9 cellular contexts compared by ENCODE assay signal in the genomic region with DNA sequence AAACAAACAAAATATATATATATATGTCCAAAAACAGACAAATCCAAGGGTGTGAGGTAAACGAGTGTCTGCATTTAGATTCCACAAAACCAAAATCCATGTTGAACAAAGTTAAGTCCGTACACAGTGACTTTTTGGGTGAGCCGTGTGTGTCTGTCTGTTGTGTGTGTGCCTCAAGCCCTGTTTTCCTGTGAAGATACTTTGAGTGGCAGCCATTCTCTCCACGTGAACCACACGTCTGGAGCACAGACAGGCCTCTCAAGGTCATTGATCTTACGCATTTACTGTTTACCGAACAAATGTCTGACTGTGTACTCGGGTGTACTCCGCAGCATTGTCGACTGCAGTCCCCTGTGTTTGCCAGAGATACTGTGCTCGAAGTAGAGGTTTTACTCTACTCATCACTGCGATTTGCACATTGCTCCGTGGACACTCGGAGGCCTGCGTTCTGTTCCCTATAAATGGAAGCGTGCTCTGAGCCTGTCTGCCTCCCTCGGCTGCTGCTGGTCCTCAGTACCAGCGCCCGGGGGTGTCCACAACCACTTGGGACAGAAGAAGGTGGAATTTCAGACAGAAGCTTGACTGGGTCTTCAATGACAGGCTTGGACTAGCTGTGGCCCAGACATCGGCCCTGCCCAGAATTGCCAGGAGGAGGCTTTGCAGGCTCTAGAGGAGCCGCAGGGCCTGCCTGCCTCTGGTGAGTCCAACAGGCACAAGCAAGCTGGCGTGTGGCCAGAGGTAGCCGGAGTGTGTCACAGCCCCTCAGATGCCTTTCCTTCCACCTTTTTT. TPM values are rescaled to one million over a fixed set of nuclear protein-coding genes. Genes with fewer than 3 reads are reported as not detected.
DNase-seq lines count a peak whose midpoint lies in the region; ATAC-seq, FAIRE-seq and TF ChIP-seq lines count a peak whose summit lies in the region.
"Had no signal": no experiment of that assay in that cellular context is flagged by ENCODE, and none has a peak within 500 bp of the region (broad histone marks: within the 10 kb centered on the region; RNA-seq: fewer than 3 reads in every experiment).

No MANE protein-coding gene starts in this region.

- peak overlapping the region; percentile 93 for H3K27ac Mint-ChIP-seq in GM23338
- no peak overlapping the region for H3K27ac Mint-ChIP-seq in T-helper 2 cell treated with Interferon-gamma antibody and Interleukin-4, amounts not matched to agents 5 μg/mL and 100 μg/mL, for 36 hours

- H3K4me1 ChIP-seq in GM23338 (ENCODE audit: insufficient read depth), result peaks cover 19% of the 10 kb centered on the region
- peaks cover 19% of the 10 kb centered on the region for H3K4me1 ChIP-seq in keratinocyte (ENCODE audit: control insufficient read depth, extremely low read depth, insufficient read depth, low read length)
- peaks cover 0 to 6% of the 10 kb centered on the region in 2 donors for H3K4me1 ChIP-seq in small intestine (ENCODE audit: control insufficient read depth in 2 of 2, insufficient read depth in 1 of 2, low read depth in 1 of 2, low read length in 1 of 2)
- peaks cover 3% of the 10 kb centered on the region for H3K4me1 ChIP-seq in Karpas-422 (ENCODE audit: low read length)

- dilution Hi-C loops in keratinocyte (cut with MboI; ENCODE audit: extremely low pct_ligation_motif_present, low sequenced_read_pairs), result no loop called here

- FAIRE-seq in keratinocyte (lab: Jason Lieb, UNC) (no peak), small intestine (lab: Jason Lieb, UNC) (no peak)

- H3K27ac ChIP-seq in GM23338 (ENCODE audit: low read depth), result peak overlapping the region; percentile 89
- H3K27ac ChIP-seq in brain microvascular endothelial cell, result peak overlapping the region; percentile 96
- peak overlapping the region; percentile 41 for H3K27ac ChIP-seq in keratinocyte (ENCODE audit: control insufficient read depth, insufficient read depth, low read length)
- H3K27ac ChIP-seq in small intestine (ENCODE audit: low read depth in 1 of 2, low read length in 1 of 2), result peak overlapping the region; percentile 86 to 94
- H3K27ac ChIP-seq in Karpas-422 (ENCODE audit: low read length), result no peak overlapping the region

- H3K4me2 ChIP-seq in GM23338 (no peak overlapping the region), keratinocyte (ENCODE audit: control insufficient read depth, extremely low read depth, insufficient read depth, low read depth, low read length) (peak overlapping the region; percentile 17), Karpas-422 (ENCODE audit: low read depth, low read length, poor library complexity, severe bottlenecking) (no peak overlapping the region)

- peak; percentile 22 for DNase-seq in GM23338 (ENCODE audit: low spot score)
- peak; percentile 76 for DNase-seq in brain microvascular endothelial cell
- DNase-seq in keratinocyte (ENCODE audit: low read depth, low spot score), result no peak
- no peak for DNase-seq in small intestine
- no peak for DNase-seq in T-helper 2 cell treated with Interferon-gamma antibody and Interleukin-4, amounts not matched to agents 5 μg/mL and 100 μg/mL, for 36 hours (ENCODE audit: low spot score)
- DNase-seq in Karpas-422, result no peak
- DNase-seq in H7, result no peak
- DNase-seq: SIG-M5 had no signal

- H3K36me3 Mint-ChIP-seq in GM23338 (ENCODE audit: low read depth), result peaks cover 9% of the 10 kb centered on the region; the same call in 1 of the 3 replicates
- peaks cover 21% of the 10 kb centered on the region for H3K36me3 Mint-ChIP-seq in T-helper 2 cell treated with Interferon-gamma antibody and Interleukin-4, amounts not matched to agents 5 μg/mL and 100 μg/mL, for 36 hours (ENCODE audit: low read depth)

- H3F3A ChIP-seq in GM23338 (replicated peaks; ENCODE audit: low read depth), result peaks cover 6% of the 10 kb centered on the region; the same call in 1 of the 2 replicates

- H3K9ac ChIP-seq in keratinocyte (ENCODE audit: control insufficient read depth, extremely low read depth, insufficient read depth, low read length), result no peak overlapping the region
- no peak overlapping the region for H3K9ac ChIP-seq in Karpas-422 (ENCODE audit: low read length)

- H3K9me3 Mint-ChIP-seq in GM23338, result no peaks in the 10 kb centered on the region
- H3K9me3 Mint-ChIP-seq in T-helper 2 cell treated with Interferon-gamma antibody and Interleukin-4, amounts not matched to agents 5 μg/mL and 100 μg/mL, for 36 hours, result no peaks in the 10 kb centered on the region

- TF ChIP-seq CTCF in GM23338 (conservative IDR thresholded peaks at IDR 0.05; ENCODE audit: low read depth in 2 of 2), result no peak
- no peak for TF ChIP-seq CTCF in brain microvascular endothelial cell (IDR thresholded peaks at IDR 0.05; ENCODE audit: low read depth, low read length, missing control alignments)
- TF ChIP-seq CTCF in keratinocyte (optimal IDR thresholded peaks at IDR 0.05 in 1 of 3, IDR thresholded peaks at IDR 0.05 in 1 of 3, conservative IDR thresholded peaks at IDR 0.05 in 1 of 3; ENCODE audit: extremely low read depth in 1 of 3, insufficient read depth in 2 of 3, low read length in 3 of 3), result no peak

- no peaks in the 10 kb centered on the region for H3K36me3 ChIP-seq in GM23338 (ENCODE audit: insufficient read depth)
- H3K36me3 ChIP-seq in brain microvascular endothelial cell (replicated peaks), result peaks cover 25% of the 10 kb centered on the region
- H3K36me3 ChIP-seq in keratinocyte (ENCODE audit: control insufficient read depth in 2 of 2, extremely low read depth in 1 of 2, insufficient read depth in 2 of 2, low read length in 2 of 2), result peaks cover 0 to 13% of the 10 kb centered on the region in 2 experiments
- H3K36me3 ChIP-seq in small intestine (ENCODE audit: control insufficient read depth in 2 of 2, insufficient read depth in 2 of 2, low read length in 2 of 2), result peaks cover 5 to 9% of the 10 kb centered on the region in 2 donors
- 0 out of 2 replicates have a peak, but pooled peaks cover 6% of the 10 kb centered on the region for H3K36me3 ChIP-seq in Karpas-422 (ENCODE audit: insufficient read depth, low read length)
- peaks cover 2% of the 10 kb centered on the region for H3K36me3 ChIP-seq in H7 (replicated peaks; ENCODE audit: control insufficient read depth, insufficient read depth, low read length)

- H3K27me3 ChIP-seq in GM23338 (ENCODE audit: insufficient read depth), result no peaks in the 10 kb centered on the region
- H3K27me3 ChIP-seq in brain microvascular endothelial cell (replicated peaks), result no peaks in the 10 kb centered on the region
- no peaks in the 10 kb centered on the region for H3K27me3 ChIP-seq in keratinocyte (ENCODE audit: control insufficient read depth, extremely low read depth, insufficient read depth, low read length)
- no peaks in the 10 kb centered on the region for H3K27me3 ChIP-seq in small intestine (ENCODE audit: control insufficient read depth in 2 of 2, insufficient read depth in 2 of 2, low read length in 2 of 2)
- no peaks in the 10 kb centered on the region for H3K27me3 ChIP-seq in Karpas-422 (ENCODE audit: low read length)
- no peaks in the 10 kb centered on the region for H3K27me3 ChIP-seq in H7 (ENCODE audit: control insufficient read depth, insufficient read depth, low read length)

- H2AFZ ChIP-seq in GM23338 (no peak overlapping the region), keratinocyte (ENCODE audit: control insufficient read depth, low read length) (no peak overlapping the region), Karpas-422 (ENCODE audit: low read length) (no peak overlapping the region)

- H3K9me2 ChIP-seq in GM23338 (ENCODE audit: insufficient read depth) (no peaks in the 10 kb centered on the region), Karpas-422 (replicated peaks; ENCODE audit: insufficient read depth, low read length) (no peaks in the 10 kb centered on the region)

- H4K20me1 ChIP-seq in GM23338 (replicated peaks; ENCODE audit: insufficient read depth), result no peaks in the 10 kb centered on the region
- no peaks in the 10 kb centered on the region for H4K20me1 ChIP-seq in keratinocyte (ENCODE audit: control insufficient read depth, extremely low read depth, insufficient read depth, low read length)
- no peaks in the 10 kb centered on the region for H4K20me1 ChIP-seq in Karpas-422 (ENCODE audit: insufficient read depth, low read depth, low read length)

- no peaks in the 10 kb centered on the region for H3K9me3 ChIP-seq in keratinocyte (ENCODE audit: control insufficient read depth, low read depth, low read length)
- H3K9me3 ChIP-seq in small intestine (ENCODE audit: control insufficient read depth, low read depth), result no peaks in the 10 kb centered on the region
- H3K9me3 ChIP-seq in Karpas-422 (ENCODE audit: low read length), result no peaks in the 10 kb centered on the region

- no peaks in the 10 kb centered on the region for H3K9me1 ChIP-seq in keratinocyte (ENCODE audit: control insufficient read depth, extremely low read depth, insufficient read depth, low read length)

- 71 to 81% (median 81%) methylated on average over 23 of the region's 23 CpGs for WGBS in small intestine, 3 donors

- peaks cover 20% of the 10 kb centered on the region for H3K4me1 Mint-ChIP-seq in GM23338
- peaks cover 14% of the 10 kb centered on the region for H3K4me1 Mint-ChIP-seq in T-helper 2 cell treated with Interferon-gamma antibody and Interleukin-4, amounts not matched to agents 5 μg/mL and 100 μg/mL, for 36 hours (ENCODE audit: low read depth)

- in situ Hi-C loops in brain microvascular endothelial cell (cut with HindIII; ENCODE audit: low pct_ligation_motif_present, low sequenced_read_pairs), result no loop called here

- no peak overlapping the region for H3K4me3 Mint-ChIP-seq in GM23338
- no peak overlapping the region for H3K4me3 Mint-ChIP-seq in T-helper 2 cell treated with Interferon-gamma antibody and Interleukin-4, amounts not matched to agents 5 μg/mL and 100 μg/mL, for 36 hours

- peaks cover 9% of the 10 kb centered on the region for H3K27me3 Mint-ChIP-seq in GM23338 (ENCODE audit: insufficient read depth, low read depth, poor library complexity)
- H3K27me3 Mint-ChIP-seq in T-helper 2 cell treated with Interferon-gamma antibody and Interleukin-4, amounts not matched to agents 5 μg/mL and 100 μg/mL, for 36 hours (ENCODE audit: low read depth), result no peaks in the 10 kb centered on the region

- H3K79me2 ChIP-seq in GM23338 (replicated peaks; ENCODE audit: insufficient read depth), result no peaks in the 10 kb centered on the region
- no peaks in the 10 kb centered on the region for H3K79me2 ChIP-seq in keratinocyte (ENCODE audit: control insufficient read depth, insufficient read depth, low read length)
- H3K79me2 ChIP-seq in Karpas-422 (ENCODE audit: low read length), result no peaks in the 10 kb centered on the region

- no peak overlapping the region for H3K4me3 ChIP-seq in GM23338
- H3K4me3 ChIP-seq in brain microvascular endothelial cell (ENCODE audit: low read depth, low read length), result no peak overlapping the region
- H3K4me3 ChIP-seq in keratinocyte (ENCODE audit: control insufficient read depth in 2 of 3, extremely low read depth in 1 of 3, insufficient read depth in 2 of 3, low read depth in 1 of 3, low read length in 3 of 3), result no peak overlapping the region
- no peak overlapping the region for H3K4me3 ChIP-seq in small intestine (ENCODE audit: low read depth in 1 of 2, low read length in 2 of 2)
- H3K4me3 ChIP-seq in Karpas-422 (ENCODE audit: low read length), result no peak overlapping the region
- no peak overlapping the region for H3K4me3 ChIP-seq in H7 (ENCODE audit: insufficient read depth, low read depth, low read length)

- ATAC-seq in GM23338 (peak; percentile 72), HG02571 (IDR thresholded peaks at IDR 0.05; ENCODE audit: unreplicated experiment) (no peak)

RNA-seq across cellular contexts. Expression of gene CYP17A1, which starts 22.1 kb away (rescaled TPM):
- total RNA-seq in GM23338 (2014; rRNA removed; shearing (Covaris generic)), result not detected in 2 replicates
- polyA plus RNA-seq in GM23338 (2016; fragmentation: Nextera tagmentation; extraction: Ambion mirVana) (not detected in 2 replicates), keratinocyte (not detected in 3 replicates), small intestine (10 to 100 TPM in 1 of 3 donors, 1 to 10 TPM in 1, under 1 TPM in 1; 0.10 to 13.4 (median 3.0) TPM)
- not detected for polyA plus RNA-seq in keratinocyte (2011; ENCODE audit: low read depth)
- not detected in 2 replicates for polyA plus RNA-seq in keratinocyte (2011; cell fraction: cytosol; rRNA removed)
- polyA plus RNA-seq in keratinocyte (2011; cell fraction: nucleus; rRNA removed), result not detected in 2 replicates
- not detected in 2 replicates for polyA plus RNA-seq in keratinocyte (2012; ENCODE audit: low replicate concordance)
- polyA minus RNA-seq in keratinocyte, result not detected in 3 replicates
- not detected for polyA minus RNA-seq in keratinocyte (2011; cell fraction: cytosol; rRNA and poly(A)+ RNA removed)
- not detected in 2 replicates for polyA minus RNA-seq in keratinocyte (2011; cell fraction: nucleus; rRNA and poly(A)+ RNA removed)
- not detected in 2 replicates for total RNA-seq in Karpas-422 (2014; rRNA removed; shearing (Covaris generic); ENCODE audit: low replicate concordance)
- not detected in 2 replicates for total RNA-seq in H7 (2014; rRNA removed; shearing (Covaris generic))

RNA-seq across cellular contexts. Expression of gene BORCS7, which starts 39.0 kb away (rescaled TPM):
- total RNA-seq in GM23338 (2014; rRNA removed; shearing (Covaris generic)), result 5.6 and 6.0 TPM in 2 replicates
- polyA plus RNA-seq in GM23338 (2016; fragmentation: Nextera tagmentation; extraction: Ambion mirVana) (7.8 and 9.0 TPM in 2 replicates), keratinocyte (19.8 to 25.9 TPM (median 24.4 TPM) in 3 replicates), small intestine (10 to 100 TPM; 38.9 to 49.4 (median 39.9) TPM)
- polyA plus RNA-seq in keratinocyte (2011; ENCODE audit: low read depth), result 10.3 TPM
- polyA plus RNA-seq in keratinocyte (2011; cell fraction: cytosol; rRNA removed), result 27.1 and 31.2 TPM in 2 replicates
- 13.2 and 14.6 TPM in 2 replicates for polyA plus RNA-seq in keratinocyte (2011; cell fraction: nucleus; rRNA removed)
- 8.4 and 10.4 TPM in 2 replicates for polyA plus RNA-seq in keratinocyte (2012; ENCODE audit: low replicate concordance)
- polyA minus RNA-seq in keratinocyte, result 1.6 to 9.0 TPM (median 8.7 TPM) in 3 replicates
- polyA minus RNA-seq in keratinocyte (2011; cell fraction: cytosol; rRNA and poly(A)+ RNA removed), result 11.3 TPM
- polyA minus RNA-seq in keratinocyte (2011; cell fraction: nucleus; rRNA and poly(A)+ RNA removed), result 4.0 and 5.8 TPM in 2 replicates
- total RNA-seq in Karpas-422 (2014; rRNA removed; shearing (Covaris generic); ENCODE audit: low replicate concordance), result 9.5 and 17.7 TPM in 2 replicates
- 3.0 and 3.3 TPM in 2 replicates for total RNA-seq in H7 (2014; rRNA removed; shearing (Covaris generic))

RNA-seq across cellular contexts. Expression of gene AS3MT, which starts 54.2 kb away (rescaled TPM):
- 8.8 and 10.5 TPM in 2 replicates for total RNA-seq in GM23338 (2014; rRNA removed; shearing (Covaris generic))
- polyA plus RNA-seq in GM23338 (2016; fragmentation: Nextera tagmentation; extraction: Ambion mirVana) (6.3 and 7.2 TPM in 2 replicates), keratinocyte (0.80 to 2.0 TPM (median 0.85 TPM) in 3 replicates), small intestine (1 to 10 TPM; 1.6 to 4.2 (median 3.1) TPM)
- 1.2 TPM for polyA plus RNA-seq in keratinocyte (2011; ENCODE audit: low read depth)
- 0.39 and 0.49 TPM in 2 replicates for polyA plus RNA-seq in keratinocyte (2011; cell fraction: cytosol; rRNA removed)
- polyA plus RNA-seq in keratinocyte (2011; cell fraction: nucleus; rRNA removed), result 0.38 TPM in 1 of 2 replicates, not detected in the other
- 1.5 and 1.9 TPM in 2 replicates for polyA plus RNA-seq in keratinocyte (2012; ENCODE audit: low replicate concordance)
- polyA minus RNA-seq in keratinocyte, result 0.64 to 0.98 TPM in 2 of 3 replicates, not detected in the other
- not detected for polyA minus RNA-seq in keratinocyte (2011; cell fraction: cytosol; rRNA and poly(A)+ RNA removed)
- not detected in 2 replicates for polyA minus RNA-seq in keratinocyte (2011; cell fraction: nucleus; rRNA and poly(A)+ RNA removed)
- total RNA-seq in Karpas-422 (2014; rRNA removed; shearing (Covaris generic); ENCODE audit: low replicate concordance), result not detected in 2 replicates
- total RNA-seq in H7 (2014; rRNA removed; shearing (Covaris generic)), result 10.7 and 14.5 TPM in 2 replicates

Comparison
In these comparisons a context has a peak if more than half of its experiments do, and no peak if none do; other contexts are left out.
1. DNase-seq: peak in GM23338 (single experiment) and brain microvascular endothelial cell (single experiment); none in keratinocyte (single experiment), small intestine (single experiment), T-helper 2 cell treated with Interferon-gamma antibody and Interleukin-4, amounts not matched to agents 5 μg/mL and 100 μg/mL, for 36 hours (single experiment), Karpas-422 (single experiment) and H7 (single experiment).